18 cellular contexts compared by ENCODE assay signal in genomic region chr1:94302960-94303359, GRCh38.
"Had no signal": no experiment of that assay in that cellular context is flagged by ENCODE, and none has a peak within 500 bp of the region (broad histone marks: within the 10 kb centered on the region; RNA-seq: fewer than 3 reads in every experiment).

No MANE protein-coding gene starts in this region.

- ATAC-seq: activated CD4-positive, CD25-positive, alpha-beta regulatory T cell treated with anti-CD3 and anti-CD28 coated beads, Interleukin-2, amount 50 U/mL, for 24 hours; effector memory CD8-positive, alpha-beta T cell; left cardiac atrium; mucosa of descending colon had no signal

- H3K36me3 ChIP-seq: heart left ventricle had no signal

- H3K9me3 ChIP-seq: heart left ventricle, mucosa of descending colon had no signal

- H3K4me1 Mint-ChIP-seq: natural killer cell had no signal

- H3K36me3 Mint-ChIP-seq: natural killer cell had no signal

- H3K27me3 ChIP-seq: heart left ventricle had no signal

- H3K27ac Mint-ChIP-seq: effector memory CD8-positive, alpha-beta T cell; natural killer cell; T-helper 1 cell treated with Interleukin-12 subunit alpha and Interleukin-12 subunit beta and Interleukin-4 antibody, amounts not matched to agents 30 μg/mL and 1 μg/mL, for 36 hours had no signal

- H3K4me3 Mint-ChIP-seq: effector memory CD8-positive, alpha-beta T cell; natural killer cell; T-helper 1 cell treated with Interleukin-12 subunit alpha and Interleukin-12 subunit beta and Interleukin-4 antibody, amounts not matched to agents 30 μg/mL and 1 μg/mL, for 36 hours had no signal

- H3K4me3 ChIP-seq: heart left ventricle, mucosa of descending colon had no signal

- DNase-seq: activated CD4-positive, alpha-beta T cell treated with anti-CD3 and anti-CD28 coated beads, Interleukin-2, amount 50 U/mL, for 1 hour; activated naive CD4-positive, alpha-beta T cell treated with Interleukin-2 at 50 U/mL for 16 hours; activated T-cell treated with anti-CD3 and anti-CD28 coated beads for 4 hours; aorta; cerebellar nuclear complex; effector memory CD8-positive, alpha-beta T cell; foreskin melanocyte; heart left ventricle; left cardiac atrium; mucosa of descending colon; natural killer cell; stimulated activated CD4-positive, alpha-beta T cell treated with anti-CD3 and anti-CD28 coated beads, Interleukin-15, amount 100 ng/mL, for 24 hours; stimulated activated CD4-positive, alpha-beta T cell treated with anti-CD3 and anti-CD28 coated beads, Interleukin-4, amount 100 ng/mL, for 24 hours; stimulated activated CD8-positive, alpha-beta memory T cell treated with anti-CD3 and anti-CD28 coated beads, Interleukin-4, amount 100 ng/mL, for 48 hours; stimulated activated naive CD4-positive, alpha-beta T cell treated with Interleukin-2 at 50 U/mL for 16 hours; trophoblast cell had no signal

- H3K9me3 Mint-ChIP-seq: effector memory CD8-positive, alpha-beta T cell; natural killer cell; T-helper 1 cell treated with Interleukin-12 subunit alpha and Interleukin-12 subunit beta and Interleukin-4 antibody, amounts not matched to agents 30 μg/mL and 1 μg/mL, for 36 hours had no signal
